26 cellular contexts compared by ENCODE assay signal in the genomic region with DNA sequence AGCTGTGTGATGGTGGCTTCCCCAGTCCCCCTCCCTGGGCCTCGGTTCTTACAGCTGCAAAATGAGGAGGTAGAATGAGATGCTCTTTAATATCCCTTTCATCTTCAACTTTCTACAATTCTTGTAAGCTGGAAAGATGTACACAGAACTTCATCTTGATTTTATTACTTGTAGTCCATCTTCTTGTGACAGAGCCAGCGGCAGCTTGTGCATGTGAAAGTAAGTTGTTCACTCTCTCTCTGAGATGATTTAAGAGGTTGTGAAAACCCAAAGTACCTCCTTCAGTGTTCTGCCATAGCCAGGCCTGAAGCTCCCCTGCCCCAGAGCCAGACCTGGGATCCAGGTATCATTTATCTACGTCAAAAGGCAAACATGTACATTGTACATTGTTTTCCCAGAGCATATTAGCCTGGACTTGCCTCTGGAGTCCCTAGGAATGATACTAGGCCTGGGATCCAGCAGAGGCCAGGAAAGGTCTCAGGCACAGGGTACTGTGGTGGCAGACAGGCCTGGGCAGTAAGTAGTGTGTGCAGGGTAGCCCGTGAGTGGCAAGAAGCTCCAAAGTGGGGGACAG. TPM values are rescaled to one million over a fixed set of nuclear protein-coding genes. Genes with fewer than 3 reads are reported as not detected.
DNase-seq lines count a peak whose midpoint lies in the region; ATAC-seq and TF ChIP-seq lines count a peak whose summit lies in the region.
"Had no signal": no experiment of that assay in that cellular context is flagged by ENCODE, and none has a peak within 500 bp of the region (broad histone marks: within the 10 kb centered on the region; RNA-seq: fewer than 3 reads in every experiment).

No MANE protein-coding gene starts in this region.

- peak overlapping the region; percentile 56 for H3K27ac Mint-ChIP-seq in type B pancreatic cell
- H3K27ac Mint-ChIP-seq: activated CD4-positive, alpha-beta memory T cell treated with anti-CD3 and anti-CD28 coated beads for 36 hours; activated naive CD4-positive, alpha-beta T cell treated with anti-CD3 and anti-CD28 coated beads, Interleukin-2, amount 10 ng/mL, durations not matched to agents 7 days and 5 days; memory B cell; natural killer cell treated with Interleukin-12 subunit alpha and Interleukin-12 subunit beta and Interleukin-15 and Interleukin-18, amount 100 ng/mL, for 72 hours had no signal

- peaks cover 61% of the 10 kb centered on the region for H3F3A ChIP-seq in SU-DHL-6 (ENCODE audit: insufficient read depth)

- H3K36me3 ChIP-seq in SU-DHL-6 (ENCODE audit: low read length): no peaks in the 10 kb centered on the region
- no peaks in the 10 kb centered on the region for H3K36me3 ChIP-seq in muscle layer of colon (ENCODE audit: insufficient read depth, low read length)
- H3K36me3 ChIP-seq: gastroesophageal sphincter, tibial nerve had no signal

- peak overlapping the region; percentile 85 for H3K4me2 ChIP-seq in SU-DHL-6 (ENCODE audit: low read depth, low read length, poor library complexity, severe bottlenecking)

- H3K4me3 Mint-ChIP-seq in type B pancreatic cell: peak overlapping the region; percentile 32
- H3K4me3 Mint-ChIP-seq: activated CD4-positive, alpha-beta memory T cell treated with anti-CD3 and anti-CD28 coated beads for 36 hours; activated naive CD4-positive, alpha-beta T cell treated with anti-CD3 and anti-CD28 coated beads, Interleukin-2, amount 10 ng/mL, durations not matched to agents 7 days and 5 days; central memory CD8-positive, alpha-beta T cell; memory B cell; natural killer cell treated with Interleukin-12 subunit alpha and Interleukin-12 subunit beta and Interleukin-15 and Interleukin-18, amount 100 ng/mL, for 72 hours had no signal

- H4K20me1 ChIP-seq in SU-DHL-6 (ENCODE audit: low read depth, low read length): no peaks in the 10 kb centered on the region

- H3K4me1 ChIP-seq in muscle layer of colon (ENCODE audit: insufficient read depth, low read length): peaks cover 35% of the 10 kb centered on the region

- no peak for ATAC-seq in GM19324 (IDR thresholded peaks at IDR 0.05; ENCODE audit: low FRiP score, unreplicated experiment)
- ATAC-seq: gastroesophageal sphincter; natural killer cell treated with Interleukin-12 subunit alpha and Interleukin-12 subunit beta and Interleukin-15 and Interleukin-18, amount 100 ng/mL, for 72 hours; PC-3 had no signal

- H3K27me3 Mint-ChIP-seq in type B pancreatic cell: peaks cover 32% of the 10 kb centered on the region
- H3K27me3 Mint-ChIP-seq: activated CD4-positive, alpha-beta memory T cell treated with anti-CD3 and anti-CD28 coated beads for 36 hours; central memory CD8-positive, alpha-beta T cell; IgD-negative memory B cell; memory B cell; natural killer cell treated with Interleukin-12 subunit alpha and Interleukin-12 subunit beta and Interleukin-15 and Interleukin-18, amount 100 ng/mL, for 72 hours had no signal

- H2AFZ ChIP-seq in SU-DHL-6 (ENCODE audit: low read depth, low read length, severe bottlenecking): no peak overlapping the region

- H3K9ac ChIP-seq in SU-DHL-6 (ENCODE audit: low read length) (peak overlapping the region; percentile 70), muscle layer of colon (ENCODE audit: low read length) (no peak overlapping the region)

- no peaks in the 10 kb centered on the region for H3K9me2 ChIP-seq in SU-DHL-6 (replicated peaks; ENCODE audit: insufficient read depth, low read length)

- H3K4me1 Mint-ChIP-seq in type B pancreatic cell (ENCODE audit: unreplicated experiment): peaks cover 22% of the 10 kb centered on the region

- H3K4me3 ChIP-seq in SU-DHL-6 (ENCODE audit: insufficient read depth, low read length, poor library complexity, severe bottlenecking) (peak overlapping the region; percentile 4), muscle layer of colon (ENCODE audit: low read depth in 1 of 2, low read length in 2 of 2) (no peak overlapping the region)
- H3K4me3 ChIP-seq: gastroesophageal sphincter, tibial nerve had no signal

- H3K27me3 ChIP-seq in SU-DHL-6 (ENCODE audit: low read length) (no peaks in the 10 kb centered on the region), muscle layer of colon (ENCODE audit: control insufficient read depth in 1 of 2, insufficient read depth in 2 of 2, low read length in 2 of 2) (no peaks in the 10 kb centered on the region)
- H3K27me3 ChIP-seq: gastroesophageal sphincter, tibial nerve had no signal

- no peak for TF ChIP-seq CTCF in SU-DHL-6 (IDR thresholded peaks at IDR 0.05; ENCODE audit: insufficient read depth, low read length, poor library complexity, severe bottlenecking)
- no peak for TF ChIP-seq CTCF in type B pancreatic cell (conservative IDR thresholded peaks at IDR 0.05)

- peaks cover 10% of the 10 kb centered on the region for H3K79me2 ChIP-seq in SU-DHL-6 (ENCODE audit: insufficient read depth, low read length)

- H3K27ac ChIP-seq in SU-DHL-6 (ENCODE audit: low read depth, low read length) (peak overlapping the region; percentile 100), muscle layer of colon (ENCODE audit: low read depth, low read length) (peak overlapping the region; percentile 99)
- H3K27ac ChIP-seq: 22Rv1, tibial nerve had no signal

- DNase-seq in NCI-H1417 (lab: John Stamatoyannopoulos, UW): peak in 2 of 3 experiments; percentile 12 to 55
- no peak for DNase-seq in NCI-H1417 treated with DMSO at 0.1 percent for 48 hours (lab: John Stamatoyannopoulos, UW)
- no peak for DNase-seq in type B pancreatic cell (ENCODE audit: extremely low spot score, unreplicated experiment)
- no peak for DNase-seq in kidney tubule cell (ENCODE audit: low spot score)
- DNase-seq in GM19240 (ENCODE audit: insufficient read length, low spot score): no peak
- DNase-seq: activated CD4-positive, alpha-beta memory T cell treated with anti-CD3 and anti-CD28 coated beads for 36 hours; activated naive CD4-positive, alpha-beta T cell treated with anti-CD3 and anti-CD28 coated beads, Interleukin-2, amount 10 ng/mL, durations not matched to agents 7 days and 5 days; Calu3; kidney glomerular epithelial cell; NCI-H1694; NCI-H774; PC-3; small intestine; stimulated activated naive CD4-positive, alpha-beta T cell treated with Interleukin-2 at 50 U/mL for 16 hours; T-helper 2 cell had no signal

- H3K9me3 Mint-ChIP-seq in type B pancreatic cell: no peaks in the 10 kb centered on the region
- H3K9me3 Mint-ChIP-seq: activated CD4-positive, alpha-beta memory T cell treated with anti-CD3 and anti-CD28 coated beads for 36 hours; activated naive CD4-positive, alpha-beta T cell treated with anti-CD3 and anti-CD28 coated beads, Interleukin-2, amount 10 ng/mL, durations not matched to agents 7 days and 5 days; central memory CD8-positive, alpha-beta T cell; IgD-negative memory B cell; memory B cell; natural killer cell treated with Interleukin-12 subunit alpha and Interleukin-12 subunit beta and Interleukin-15 and Interleukin-18, amount 100 ng/mL, for 72 hours had no signal

- no peaks in the 10 kb centered on the region for H3K9me3 ChIP-seq in SU-DHL-6 (ENCODE audit: insufficient read depth, low read length)
- H3K9me3 ChIP-seq in muscle layer of colon (ENCODE audit: low read length): no peaks in the 10 kb centered on the region
- H3K9me3 ChIP-seq: gastroesophageal sphincter, tibial nerve had no signal

- no peaks in the 10 kb centered on the region for H3K36me3 Mint-ChIP-seq in type B pancreatic cell
- H3K36me3 Mint-ChIP-seq: activated CD4-positive, alpha-beta memory T cell treated with anti-CD3 and anti-CD28 coated beads for 36 hours; activated naive CD4-positive, alpha-beta T cell treated with anti-CD3 and anti-CD28 coated beads, Interleukin-2, amount 10 ng/mL, durations not matched to agents 7 days and 5 days; memory B cell; natural killer cell treated with Interleukin-12 subunit alpha and Interleukin-12 subunit beta and Interleukin-15 and Interleukin-18, amount 100 ng/mL, for 72 hours had no signal

RNA-seq across cellular contexts. Expression of gene UBE2L5, which starts 3.3 kb away (rescaled TPM):
- not detected in 2 replicates for total RNA-seq in type B pancreatic cell (ENCODE audit: low replicate concordance)
- total RNA-seq: activated CD4-positive, alpha-beta memory T cell treated with anti-CD3 and anti-CD28 coated beads for 36 hours; Calu3; epithelial cell of proximal tubule; natural killer cell treated with Interleukin-12 subunit alpha and Interleukin-12 subunit beta and Interleukin-15 and Interleukin-18, amount 100 ng/mL, for 72 hours; PC-3; tibial nerve had no signal

RNA-seq across cellular contexts. Expression of gene HMGB1, which starts 46.8 kb away (rescaled TPM):
- total RNA-seq in type B pancreatic cell (ENCODE audit: low replicate concordance): 312 and 576 TPM in 2 replicates

Comparison
In these comparisons a context has a peak if more than half of its experiments do, and no peak if none do; other contexts are left out.
1. DNase-seq: peak in NCI-H1417 (2 of 3); none in NCI-H1417 treated with DMSO at 0.1 percent for 48 hours (single experiment), type B pancreatic cell (single experiment), kidney tubule cell (single experiment) and GM19240 (single experiment).